Comparison of ENCODE assay signal across 26 cellular contexts in the genomic region with DNA sequence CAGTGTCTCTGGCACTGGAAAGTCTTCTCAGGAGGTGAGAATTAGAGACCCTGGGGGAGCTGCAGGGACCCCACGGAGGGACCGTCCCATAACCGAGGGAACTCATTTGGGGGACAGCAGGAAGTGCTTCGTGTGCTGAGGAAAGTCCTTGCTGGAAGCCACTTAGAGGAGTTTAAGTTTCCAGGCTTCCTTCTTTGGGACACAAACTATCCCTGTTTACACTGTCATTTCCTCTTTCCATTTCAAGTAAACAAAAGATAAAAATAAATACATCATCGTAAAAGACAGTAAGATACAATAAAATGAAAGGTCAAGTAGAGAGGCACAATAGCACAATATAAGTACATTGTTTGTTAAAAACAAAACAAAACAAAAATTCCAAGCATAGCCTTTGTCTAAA.
"Had no signal": no experiment of that assay in that cellular context is flagged by ENCODE, and none has a peak within 500 bp of the region (broad histone marks: within the 10 kb centered on the region; RNA-seq: fewer than 3 reads in every experiment).

No MANE protein-coding gene starts in this region.

- H3K27me3 ChIP-seq: ascending aorta, cardiac muscle cell, colonic mucosa, gastrocnemius medialis, tibial nerve had no signal

- H3K36me3 ChIP-seq: ascending aorta, cardiac muscle cell, colonic mucosa, gastrocnemius medialis, tibial nerve had no signal

- H3K9me3 ChIP-seq: ascending aorta, colonic mucosa, gastrocnemius medialis had no signal

- H3K27ac ChIP-seq: ascending aorta, cardiac muscle cell, colonic mucosa, gastrocnemius medialis, tibial nerve had no signal

- ATAC-seq: gastrocnemius medialis; left colon; naive thymus-derived CD8-positive, alpha-beta T cell; right cardiac atrium; T-helper 17 cell had no signal

- H3K4me1 ChIP-seq: ascending aorta, gastrocnemius medialis, tibial nerve had no signal

- DNase-seq: activated CD4-positive, alpha-beta memory T cell treated with anti-CD3 and anti-CD28 coated beads, Interleukin-2, amount 10 ng/mL, durations not matched to agents 7 days and 5 days; activated CD4-positive, alpha-beta T cell treated with anti-CD3 and anti-CD28 coated beads for 1 hour; activated CD4-positive, alpha-beta T cell treated with anti-CD3 and anti-CD28 coated beads, Interleukin-2, amount 10 ng/mL, durations not matched to agents 7 days and 5 days; activated CD8-positive, alpha-beta memory T cell treated with anti-CD3 and anti-CD28 coated beads, Interleukin-2, amount 50 U/mL, for 48 hours; activated gamma-delta T cell; activated naive CD4-positive, alpha-beta T cell treated with anti-CD3 and anti-CD28 coated beads, Interleukin-2, amount 10 ng/mL, durations not matched to agents 7 days and 5 days; activated naive CD8-positive, alpha-beta T cell treated with anti-CD3 and anti-CD28 coated beads, Interleukin-2, amount 10 ng/mL, durations not matched to agents 7 days and 5 days; activated T-cell treated with anti-CD3 and anti-CD28 coated beads, Interleukin-2, amount 50 U/mL, for 24 hours; cerebellar nuclear complex; colonic mucosa; effector CD8-positive, alpha-beta T cell; erythroblast; gastrocnemius medialis; glutamatergic neuron; islet precursor cell; left colon; naive thymus-derived CD8-positive, alpha-beta T cell; occipital lobe; right cardiac atrium; stimulated activated CD4-positive, alpha-beta T cell treated with anti-CD3 and anti-CD28 coated beads, Interleukin-2, amount 100 ng/mL, for 48 hours; stimulated activated naive CD4-positive, alpha-beta T cell treated with Interleukin-2 at 50 U/mL for 16 hours; T-helper 17 cell; T1000 had no signal

- H3K4me3 ChIP-seq: ascending aorta, cardiac muscle cell, colonic mucosa, gastrocnemius medialis, tibial nerve had no signal
